Comparison of ENCODE assay signal across 8 cellular contexts in genomic region chr9:34126207-34127034, GRCh38. TPM values are rescaled to one million over a fixed set of nuclear protein-coding genes. Genes with fewer than 3 reads are reported as not detected.
DNase-seq lines count a peak whose midpoint lies in the region; ATAC-seq and TF ChIP-seq lines count a peak whose summit lies in the region.

DCAF12 (minus strand) TSS chr9:34126698; CDS start chr9:34126431, 267 bp downstream.

- no peaks in the 10 kb centered on the region for H3K27me3 ChIP-seq in BJ (ENCODE audit: control insufficient read depth, insufficient read depth, low read length)

- H3K36me3 ChIP-seq in BJ (ENCODE audit: control insufficient read depth, insufficient read depth, low read length), result peaks cover 4% of the 10 kb centered on the region; the same call in 1 of the 2 replicates

- POLR2A ChIA-PET in BJ (lab: Charles Lee), result interaction anchor here (0.6 kb wide), 1 partner anchor 14 kb away, joined by 3 read pairs; no protein-coding TSS in a partner anchor

- peak; percentile 90 for ATAC-seq in HG03439 (IDR thresholded peaks at IDR 0.05; ENCODE audit: unreplicated experiment)

- DNase-seq in BJ (ENCODE audit: low read depth), result peak; percentile 46
- DNase-seq in GM19238 (ENCODE audit: insufficient read length, low spot score), result peak; percentile 88
- DNase-seq in NCI-H510A treated with DMSO at 0.1 percent for 48 hours (lab: John Stamatoyannopoulos, UW), result peak; percentile 82
- peak; percentile 88 for DNase-seq in activated CD4-positive, alpha-beta T cell treated with anti-CD3 and anti-CD28 coated beads, Interleukin-2, amount 50 U/mL, for 1 hour
- peak; percentile 81 for DNase-seq in dedifferentiated amniotic fluid mesenchymal stem cell (ENCODE audit: extremely low spot score)
- peak; percentile 98 for DNase-seq in left kidney (ENCODE audit: low read depth, low spot score)
- peak; percentile 90 for DNase-seq in stimulated activated CD4-positive, alpha-beta T cell treated with anti-CD3 and anti-CD28 coated beads, Interleukin-1b, Interleukin-23, amount 100 ng/mL, for 48 hours

- peak within 1 kb of the TSS; percentile 63 for H3K4me3 ChIP-seq in BJ (ENCODE audit: low read depth, low read length)

- CTCF ChIA-PET in BJ (lab: Yijun Ruan, JAX), result interaction anchor here (1.5 to 3.5 kb wide), 2 partner anchors 15 to 127 kb away, joined by 3 to 15 read pairs; no protein-coding TSS in a partner anchor

- TF ChIP-seq CTCF in BJ (IDR thresholded peaks at IDR 0.05; ENCODE audit: insufficient read depth, low read depth, low read length), result peak; percentile 21; the same call in 1 of the 2 replicates

RNA-seq across cellular contexts. Expression of gene DCAF12, which starts in this region (rescaled TPM):
- 29.4 and 37.0 TPM in 2 replicates for polyA plus RNA-seq in BJ (2011; rRNA removed)
- polyA minus RNA-seq in BJ (2011; rRNA and poly(A)+ RNA removed), result 22.6 and 30.4 TPM in 2 replicates

Comparison
In these comparisons a context has a peak if more than half of its experiments do, and no peak if none do; other contexts are left out.
1. Peak in every context shown above with its lines: DNase-seq, ATAC-seq and H3K4me3 ChIP-seq.
2. DNase-seq: peak in every context shown above with its lines; median percentile 98 in left kidney; 90 in stimulated activated CD4-positive, alpha-beta T cell treated with anti-CD3 and anti-CD28 coated beads, Interleukin-1b, Interleukin-23, amount 100 ng/mL, for 48 hours; 88 in GM19238; 88 in activated CD4-positive, alpha-beta T cell treated with anti-CD3 and anti-CD28 coated beads, Interleukin-2, amount 50 U/mL, for 1 hour; 82 in NCI-H510A treated with DMSO at 0.1 percent for 48 hours; 81 in dedifferentiated amniotic fluid mesenchymal stem cell; 46 in BJ.